ENCODE assay signal across 11 cellular contexts in the genomic region with DNA sequence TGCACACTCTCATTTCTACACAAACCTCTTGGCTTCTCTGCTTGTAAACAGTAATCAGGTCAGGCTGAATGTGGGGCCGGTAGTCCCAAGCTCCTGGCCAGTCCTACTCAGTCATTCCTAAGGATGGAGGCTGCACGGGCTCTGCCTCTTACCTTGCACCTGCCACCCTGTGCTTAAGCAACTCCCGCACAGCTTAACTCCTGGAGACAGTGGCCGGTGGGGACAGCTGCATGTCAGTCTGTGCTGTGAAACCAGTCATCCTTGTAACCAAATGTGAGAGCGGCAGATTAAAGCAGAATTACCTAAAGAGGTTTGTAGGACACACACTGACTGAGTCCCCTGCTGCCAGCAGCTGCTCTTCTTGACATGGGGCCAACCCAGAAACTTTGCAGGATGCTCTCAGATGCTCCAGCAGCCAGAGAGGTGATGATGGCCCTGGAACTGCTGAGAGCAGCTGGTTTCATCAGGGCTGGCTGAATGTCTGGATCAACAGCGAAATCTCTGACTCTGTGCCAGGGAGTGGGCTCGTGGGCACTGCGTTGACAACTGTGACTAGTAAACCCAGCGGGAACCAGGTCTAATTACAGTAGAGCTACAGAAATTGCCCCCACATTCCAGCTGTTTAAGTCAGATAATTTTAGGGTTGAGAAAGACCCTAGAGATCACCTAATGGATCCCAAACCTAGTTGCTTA.
DNase-seq lines count a peak whose midpoint lies in the region; ATAC-seq and TF ChIP-seq lines count a peak whose summit lies in the region.
"Had no signal": no experiment of that assay in that cellular context is flagged by ENCODE, and none has a peak within 500 bp of the region (broad histone marks: within the 10 kb centered on the region; RNA-seq: fewer than 3 reads in every experiment).

No MANE protein-coding gene starts in this region.

- no peak for TF ChIP-seq CTCF in GM23338 (conservative IDR thresholded peaks at IDR 0.05; ENCODE audit: low read depth in 2 of 2)
- TF ChIP-seq CTCF in lower lobe of right lung (IDR thresholded peaks at IDR 0.05), result no peak
- TF ChIP-seq CTCF in colonic mucosa (IDR thresholded peaks at IDR 0.05), result no peak

- CTCF ChIA-PET in activated CD4-positive, alpha-beta memory T cell treated with anti-CD3 and anti-CD28 coated beads for 36 hours (lab: Charles Lee), result no interaction called here

- no peaks in the 10 kb centered on the region for H3K79me2 ChIP-seq in GM23338 (replicated peaks; ENCODE audit: insufficient read depth)

- no peak overlapping the region for H2AFZ ChIP-seq in GM23338

- H3K4me1 ChIP-seq in GM23338 (ENCODE audit: insufficient read depth) (no peaks in the 10 kb centered on the region), lower lobe of right lung (no peaks in the 10 kb centered on the region), colonic mucosa (no peaks in the 10 kb centered on the region)

- H3K36me3 Mint-ChIP-seq in GM23338 (ENCODE audit: low read depth), result no peaks in the 10 kb centered on the region; the same call in 2 of the 3 replicates
- H3K36me3 Mint-ChIP-seq in activated CD4-positive, alpha-beta memory T cell treated with anti-CD3 and anti-CD28 coated beads for 36 hours, result no peaks in the 10 kb centered on the region

- no peaks in the 10 kb centered on the region for H3K4me1 Mint-ChIP-seq in GM23338
- H3K4me1 Mint-ChIP-seq in activated CD4-positive, alpha-beta memory T cell treated with anti-CD3 and anti-CD28 coated beads for 36 hours (ENCODE audit: low read depth), result no peaks in the 10 kb centered on the region
- H3K4me1 Mint-ChIP-seq: memory B cell had no signal

- intact Hi-C loops in activated CD4-positive, alpha-beta memory T cell treated with anti-CD3 and anti-CD28 coated beads for 36 hours (cut with micrococcal nuclease), result no loop called here
- intact Hi-C loops in lower lobe of right lung (cut with DNase I) (no loop called here), colonic mucosa (cut with DNase I) (no loop called here)

- H3K9me2 ChIP-seq in GM23338 (ENCODE audit: insufficient read depth), result no peaks in the 10 kb centered on the region

- H3K36me3 ChIP-seq in SK-N-MC (ENCODE audit: insufficient read depth, low read length) (no peaks in the 10 kb centered on the region), GM23338 (ENCODE audit: insufficient read depth) (no peaks in the 10 kb centered on the region), lower lobe of right lung (no peaks in the 10 kb centered on the region), colonic mucosa (no peaks in the 10 kb centered on the region)

- H3K4me3 Mint-ChIP-seq in GM23338, result no peak overlapping the region
- no peak overlapping the region for H3K4me3 Mint-ChIP-seq in activated CD4-positive, alpha-beta memory T cell treated with anti-CD3 and anti-CD28 coated beads for 36 hours
- H3K4me3 Mint-ChIP-seq: activated CD8-positive, alpha-beta T cell treated with anti-CD3 and anti-CD28 coated beads for 36 hours; memory B cell had no signal

- H3K27me3 Mint-ChIP-seq in GM23338 (ENCODE audit: insufficient read depth, low read depth, poor library complexity), result peaks cover 2% of the 10 kb centered on the region
- peaks cover 1% of the 10 kb centered on the region for H3K27me3 Mint-ChIP-seq in activated CD4-positive, alpha-beta memory T cell treated with anti-CD3 and anti-CD28 coated beads for 36 hours
- H3K27me3 Mint-ChIP-seq: activated CD8-positive, alpha-beta T cell treated with anti-CD3 and anti-CD28 coated beads for 36 hours; memory B cell had no signal

- H3K9me3 Mint-ChIP-seq in GM23338, result no peaks in the 10 kb centered on the region
- peaks cover 4% of the 10 kb centered on the region for H3K9me3 Mint-ChIP-seq in activated CD4-positive, alpha-beta memory T cell treated with anti-CD3 and anti-CD28 coated beads for 36 hours
- H3K9me3 Mint-ChIP-seq: activated CD8-positive, alpha-beta T cell treated with anti-CD3 and anti-CD28 coated beads for 36 hours; memory B cell had no signal

- H4K20me1 ChIP-seq in GM23338 (replicated peaks; ENCODE audit: insufficient read depth), result no peaks in the 10 kb centered on the region

- no peak overlapping the region for H3K27ac Mint-ChIP-seq in GM23338
- no peak overlapping the region for H3K27ac Mint-ChIP-seq in activated CD4-positive, alpha-beta memory T cell treated with anti-CD3 and anti-CD28 coated beads for 36 hours
- H3K27ac Mint-ChIP-seq: activated CD8-positive, alpha-beta T cell treated with anti-CD3 and anti-CD28 coated beads for 36 hours; memory B cell had no signal

- H3K9me3 ChIP-seq in SK-N-MC (ENCODE audit: low read depth, low read length), result no peaks in the 10 kb centered on the region
- no peaks in the 10 kb centered on the region for H3K9me3 ChIP-seq in lower lobe of right lung
- H3K9me3 ChIP-seq in colonic mucosa, result no peaks in the 10 kb centered on the region

- no peak overlapping the region for H3K4me3 ChIP-seq in SK-N-MC
- no peak overlapping the region for H3K4me3 ChIP-seq in GM23338
- no peak overlapping the region for H3K4me3 ChIP-seq in lower lobe of right lung
- no peak overlapping the region for H3K4me3 ChIP-seq in colonic mucosa

- POLR2A ChIA-PET in activated CD4-positive, alpha-beta memory T cell treated with anti-CD3 and anti-CD28 coated beads for 36 hours (lab: Charles Lee), result no interaction called here

- peak; percentile 87 for DNase-seq in NCI-H1105 treated with DMSO at 0.1 percent for 48 hours (lab: John Stamatoyannopoulos, UW)
- peak; percentile 74 for DNase-seq in NCI-H2227 (lab: John Stamatoyannopoulos, UW; ENCODE audit: unreplicated experiment)
- DNase-seq in SK-N-MC (ENCODE audit: low read depth, low spot score), result peak; percentile 82
- DNase-seq in GM23338 (ENCODE audit: low spot score), result no peak
- DNase-seq in activated CD4-positive, alpha-beta memory T cell treated with anti-CD3 and anti-CD28 coated beads for 36 hours, result no peak
- no peak for DNase-seq in lower lobe of right lung
- DNase-seq in colonic mucosa, result no peak
- DNase-seq: activated CD8-positive, alpha-beta T cell treated with anti-CD3 and anti-CD28 coated beads for 36 hours; activated effector memory CD4-positive, alpha-beta T cell treated with Interleukin-2 at 50 U/mL for 16 hours; effector memory CD4-positive, alpha-beta T cell had no signal

- no peak overlapping the region for H3K4me2 ChIP-seq in GM23338

- H3K27ac ChIP-seq in SK-N-MC (peak overlapping the region; percentile 84), GM23338 (ENCODE audit: low read depth) (no peak overlapping the region), lower lobe of right lung (no peak overlapping the region), colonic mucosa (no peak overlapping the region)

- ATAC-seq in GM23338 (no peak), lower lobe of right lung (no peak)
- ATAC-seq: activated CD8-positive, alpha-beta T cell treated with anti-CD3 and anti-CD28 coated beads for 36 hours had no signal

- no peaks in the 10 kb centered on the region for H3K27me3 ChIP-seq in GM23338 (ENCODE audit: insufficient read depth)
- no peaks in the 10 kb centered on the region for H3K27me3 ChIP-seq in lower lobe of right lung (ENCODE audit: low read depth)
- H3K27me3 ChIP-seq in colonic mucosa, result no peaks in the 10 kb centered on the region

- H3K9ac ChIP-seq in SK-N-MC (ENCODE audit: insufficient read length) (no peak overlapping the region), colonic mucosa (ENCODE audit: low read depth in 2 of 2, low read length in 2 of 2) (no peak overlapping the region)

- no peaks in the 10 kb centered on the region for H3F3A ChIP-seq in GM23338 (replicated peaks; ENCODE audit: low read depth)

TF ChIP-seq in GM23338, 12 proteins besides CTCF, POLR2A, EP300 and RAD21 (continues in another document):
- TF ChIP-seq, protein P1, sequence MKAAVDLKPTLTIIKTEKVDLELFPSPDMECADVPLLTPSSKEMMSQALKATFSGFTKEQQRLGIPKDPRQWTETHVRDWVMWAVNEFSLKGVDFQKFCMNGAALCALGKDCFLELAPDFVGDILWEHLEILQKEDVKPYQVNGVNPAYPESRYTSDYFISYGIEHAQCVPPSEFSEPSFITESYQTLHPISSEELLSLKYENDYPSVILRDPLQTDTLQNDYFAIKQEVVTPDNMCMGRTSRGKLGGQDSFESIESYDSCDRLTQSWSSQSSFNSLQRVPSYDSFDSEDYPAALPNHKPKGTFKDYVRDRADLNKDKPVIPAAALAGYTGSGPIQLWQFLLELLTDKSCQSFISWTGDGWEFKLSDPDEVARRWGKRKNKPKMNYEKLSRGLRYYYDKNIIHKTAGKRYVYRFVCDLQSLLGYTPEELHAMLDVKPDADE (IDR thresholded peaks at IDR 0.05), result no peak
- TF ChIP-seq EZH2 (IDR thresholded peaks at IDR 0.05; ENCODE audit: low read depth, unreplicated experiment) (no peak), STAT1 (IDR thresholded peaks at IDR 0.05; ENCODE audit: unreplicated experiment) (no peak), POLR2AphosphoS5 (IDR thresholded peaks at IDR 0.05; ENCODE audit: low read depth) (no peak), JUNB (IDR thresholded peaks at IDR 0.05; ENCODE audit: unreplicated experiment) (no peak), NANOG (IDR thresholded peaks at IDR 0.05; ENCODE audit: borderline replicate concordance) (no peak), EZH2phosphoT487 (IDR thresholded peaks at IDR 0.05; ENCODE audit: unreplicated experiment) (no peak)
- TF ChIP-seq, protein P2, sequence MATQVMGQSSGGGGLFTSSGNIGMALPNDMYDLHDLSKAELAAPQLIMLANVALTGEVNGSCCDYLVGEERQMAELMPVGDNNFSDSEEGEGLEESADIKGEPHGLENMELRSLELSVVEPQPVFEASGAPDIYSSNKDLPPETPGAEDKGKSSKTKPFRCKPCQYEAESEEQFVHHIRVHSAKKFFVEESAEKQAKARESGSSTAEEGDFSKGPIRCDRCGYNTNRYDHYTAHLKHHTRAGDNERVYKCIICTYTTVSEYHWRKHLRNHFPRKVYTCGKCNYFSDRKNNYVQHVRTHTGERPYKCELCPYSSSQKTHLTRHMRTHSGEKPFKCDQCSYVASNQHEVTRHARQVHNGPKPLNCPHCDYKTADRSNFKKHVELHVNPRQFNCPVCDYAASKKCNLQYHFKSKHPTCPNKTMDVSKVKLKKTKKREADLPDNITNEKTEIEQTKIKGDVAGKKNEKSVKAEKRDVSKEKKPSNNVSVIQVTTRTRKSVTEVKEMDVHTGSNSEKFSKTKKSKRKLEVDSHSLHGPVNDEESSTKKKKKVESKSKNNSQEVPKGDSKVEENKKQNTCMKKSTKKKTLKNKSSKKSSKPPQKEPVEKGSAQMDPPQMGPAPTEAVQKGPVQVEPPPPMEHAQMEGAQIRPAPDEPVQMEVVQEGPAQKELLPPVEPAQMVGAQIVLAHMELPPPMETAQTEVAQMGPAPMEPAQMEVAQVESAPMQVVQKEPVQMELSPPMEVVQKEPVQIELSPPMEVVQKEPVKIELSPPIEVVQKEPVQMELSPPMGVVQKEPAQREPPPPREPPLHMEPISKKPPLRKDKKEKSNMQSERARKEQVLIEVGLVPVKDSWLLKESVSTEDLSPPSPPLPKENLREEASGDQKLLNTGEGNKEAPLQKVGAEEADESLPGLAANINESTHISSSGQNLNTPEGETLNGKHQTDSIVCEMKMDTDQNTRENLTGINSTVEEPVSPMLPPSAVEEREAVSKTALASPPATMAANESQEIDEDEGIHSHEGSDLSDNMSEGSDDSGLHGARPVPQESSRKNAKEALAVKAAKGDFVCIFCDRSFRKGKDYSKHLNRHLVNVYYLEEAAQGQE (IDR thresholded peaks at IDR 0.05; ENCODE audit: unreplicated experiment), result no peak

Comparison
In these comparisons a context has a peak if more than half of its experiments do, and no peak if none do; other contexts are left out.
1. DNase-seq: peak in NCI-H1105 treated with DMSO at 0.1 percent for 48 hours (single experiment), NCI-H2227 (single experiment) and SK-N-MC (single experiment); none in GM23338 (single experiment), activated CD4-positive, alpha-beta memory T cell treated with anti-CD3 and anti-CD28 coated beads for 36 hours (single experiment), lower lobe of right lung (single experiment) and colonic mucosa (single experiment).